ENCODE assay signal across 26 cellular contexts in genomic region chr10:28947209-28947608, GRCh38.
DNase-seq lines count a peak whose midpoint lies in the region; ATAC-seq and TF ChIP-seq lines count a peak whose summit lies in the region.
"Had no signal": no experiment of that assay in that cellular context is flagged by ENCODE, and none has a peak within 500 bp of the region (broad histone marks: within the 10 kb centered on the region; RNA-seq: fewer than 3 reads in every experiment).

No MANE protein-coding gene starts in this region.

- no peaks in the 10 kb centered on the region for H3K27me3 ChIP-seq in tibial nerve
- peaks cover 3% of the 10 kb centered on the region for H3K27me3 ChIP-seq in CD4-positive, alpha-beta T cell (ENCODE audit: control insufficient read depth, insufficient read depth, low read length)
- H3K27me3 ChIP-seq: adrenal gland, cardiac muscle cell, vagina had no signal

- intact Hi-C loops in Right ventricle myocardium superior (cut with DNase I), result no loop called here
- intact Hi-C loops in cardiac septum (cut with DNase I), result loop anchor here (5.0 kb wide), 1 partner anchor 35 kb away; no protein-coding TSS in a partner anchor
- intact Hi-C loops in CD4-positive, alpha-beta T cell (cut with DNase I, micrococcal nuclease), result no loop called here

- POLR2A ChIA-PET in CD4-positive, alpha-beta T cell (lab: Charles Lee), result no interaction called here

- H3K27me3 Mint-ChIP-seq in endothelial cell (ENCODE audit: unreplicated experiment), result peaks cover 2% of the 10 kb centered on the region
- peaks cover 50% of the 10 kb centered on the region for H3K27me3 Mint-ChIP-seq in CD4-positive, alpha-beta T cell

- CTCF ChIA-PET in CD4-positive, alpha-beta T cell (lab: Charles Lee), result no interaction called here

- TF ChIP-seq CTCF in tibial nerve (IDR thresholded peaks at IDR 0.05), result no peak
- no peak for TF ChIP-seq CTCF in endothelial cell (IDR thresholded peaks at IDR 0.05; ENCODE audit: unreplicated experiment)
- TF ChIP-seq CTCF in CD4-positive, alpha-beta T cell (IDR thresholded peaks at IDR 0.05), result no peak

- no peak overlapping the region for H3K4me3 Mint-ChIP-seq in endothelial cell (ENCODE audit: unreplicated experiment)
- H3K4me3 Mint-ChIP-seq in CD4-positive, alpha-beta T cell, result no peak overlapping the region
- H3K4me3 Mint-ChIP-seq: activated CD8-positive, alpha-beta memory T cell treated with anti-CD3 and anti-CD28 coated beads, Interleukin-2, amount 10 ng/mL, durations not matched to agents 7 days and 5 days; nephron progenitor cell had no signal

- ATAC-seq in Right ventricle myocardium superior (ENCODE audit: poor library complexity) (peak; percentile 85), esophagus mucosa (peak; percentile 56)
- no peak for ATAC-seq in CD4-positive, alpha-beta T cell (ENCODE audit: poor library complexity)
- ATAC-seq: activated CD8-positive, alpha-beta memory T cell treated with anti-CD3 and anti-CD28 coated beads, Interleukin-2, amount 10 ng/mL, durations not matched to agents 7 days and 5 days; HCT116 had no signal

- H3K9me3 ChIP-seq in tibial nerve, result peaks cover 0 to 8% (median 2%) of the 10 kb centered on the region in 4 donors
- no peaks in the 10 kb centered on the region for H3K9me3 ChIP-seq in CD4-positive, alpha-beta T cell (ENCODE audit: control insufficient read depth, low read length)
- H3K9me3 ChIP-seq: adrenal gland, vagina had no signal

- H3K4me3 ChIP-seq in tibial nerve, result no peak overlapping the region
- H3K4me3 ChIP-seq: adrenal gland, cardiac muscle cell, vagina had no signal

- no peak for TF ChIP-seq POLR2A in tibial nerve (IDR thresholded peaks at IDR 0.05)

- no peaks in the 10 kb centered on the region for H3K4me1 Mint-ChIP-seq in endothelial cell (ENCODE audit: unreplicated experiment)
- H3K4me1 Mint-ChIP-seq in CD4-positive, alpha-beta T cell (ENCODE audit: low read depth), result no peaks in the 10 kb centered on the region
- H3K4me1 Mint-ChIP-seq: activated CD8-positive, alpha-beta memory T cell treated with anti-CD3 and anti-CD28 coated beads, Interleukin-2, amount 10 ng/mL, durations not matched to agents 7 days and 5 days had no signal

- no peaks in the 10 kb centered on the region for H3K4me1 ChIP-seq in tibial nerve
- H3K4me1 ChIP-seq: vagina had no signal

- no peaks in the 10 kb centered on the region for H3K36me3 ChIP-seq in tibial nerve
- H3K36me3 ChIP-seq: adrenal gland, cardiac muscle cell, vagina had no signal

- H3K9me3 Mint-ChIP-seq in endothelial cell (ENCODE audit: unreplicated experiment), result no peaks in the 10 kb centered on the region
- peaks cover 6% of the 10 kb centered on the region for H3K9me3 Mint-ChIP-seq in CD4-positive, alpha-beta T cell
- H3K9me3 Mint-ChIP-seq: activated T-helper 2 cell treated with anti-CD3 and anti-CD28 coated beads, Interferon-gamma antibody, Interleukin-2, Interleukin-4, amounts not matched to agents 10 μg/mL and 5 μg/mL and 100 μg/mL, durations not matched to agents 14 hours and 24 hours and 36 hours had no signal

- no peaks in the 10 kb centered on the region for H3K36me3 Mint-ChIP-seq in endothelial cell (ENCODE audit: low read depth, unreplicated experiment)
- H3K36me3 Mint-ChIP-seq in CD4-positive, alpha-beta T cell (ENCODE audit: low read depth), result no peaks in the 10 kb centered on the region
- H3K36me3 Mint-ChIP-seq: activated CD8-positive, alpha-beta memory T cell treated with anti-CD3 and anti-CD28 coated beads, Interleukin-2, amount 10 ng/mL, durations not matched to agents 7 days and 5 days had no signal

- DNase-seq in Right ventricle myocardium superior (no peak), cardiac septum (ENCODE audit: low spot score) (no peak), iris pigment epithelial cell (ENCODE audit: low read depth) (peak; percentile 75), tibial nerve (ENCODE audit: low spot score in 2 of 2) (peak; percentile 22 to 57), endothelial cell (ENCODE audit: low spot score) (no peak), NCI-H1092 (lab: John Stamatoyannopoulos, UW) (no peak)
- DNase-seq in CD4-positive, alpha-beta T cell, result no peak
- DNase-seq: activated CD8-positive, alpha-beta memory T cell treated with anti-CD3 and anti-CD28 coated beads, Interleukin-2, amount 10 ng/mL, durations not matched to agents 7 days and 5 days; C1 segment of cervical spinal cord; hypothalamus; kidney; midbrain; MM.1S; NCI-H146; nephron progenitor cell; NK-92 treated with Interleukin-12 subunit alpha and Interleukin-12 subunit beta, amount 100 ng/mL, for 24 hours; posterior cingulate gyrus; stimulated activated CD8-positive, alpha-beta memory T cell treated with anti-CD3 and anti-CD28 coated beads, Interleukin-4, amount 100 ng/mL, for 48 hours; substantia nigra had no signal

- 27 to 34% methylated on average over 5 of the region's 5 CpGs for WGBS in tibial nerve, 2 donors

- TF ChIP-seq EP300 in tibial nerve (IDR thresholded peaks at IDR 0.05), result peak in 1 of 2 donors; percentile 61

- no peak overlapping the region for H3K27ac Mint-ChIP-seq in endothelial cell (ENCODE audit: unreplicated experiment)
- H3K27ac Mint-ChIP-seq in CD4-positive, alpha-beta T cell, result no peak overlapping the region
- H3K27ac Mint-ChIP-seq: activated CD8-positive, alpha-beta memory T cell treated with anti-CD3 and anti-CD28 coated beads, Interleukin-2, amount 10 ng/mL, durations not matched to agents 7 days and 5 days; activated T-helper 2 cell treated with anti-CD3 and anti-CD28 coated beads, Interferon-gamma antibody, Interleukin-2, Interleukin-4, amounts not matched to agents 10 μg/mL and 5 μg/mL and 100 μg/mL, durations not matched to agents 14 hours and 24 hours and 36 hours; nephron progenitor cell had no signal

- no peak overlapping the region for H3K27ac ChIP-seq in tibial nerve
- H3K27ac ChIP-seq in CD4-positive, alpha-beta T cell (ENCODE audit: low read depth, low read length), result no peak overlapping the region
- H3K27ac ChIP-seq: adrenal gland, cardiac muscle cell, HL-60, vagina had no signal

Comparison
In these comparisons a context has a peak if more than half of its experiments do, and no peak if none do; other contexts are left out.
1. DNase-seq: peak in iris pigment epithelial cell (single experiment) and tibial nerve (2 of 2); none in Right ventricle myocardium superior (single experiment), cardiac septum (single experiment), endothelial cell (single experiment), CD4-positive, alpha-beta T cell (0 of 10) and NCI-H1092 (single experiment).